8 cellular contexts compared by ENCODE assay signal in genomic region chr4:40722576-40723161, GRCh38. TPM values are rescaled to one million over a fixed set of nuclear protein-coding genes. Genes with fewer than 3 reads are reported as not detected.
DNase-seq lines count a peak whose midpoint lies in the region; ATAC-seq and TF ChIP-seq lines count a peak whose summit lies in the region.

No MANE protein-coding gene starts in this region.

- no peaks in the 10 kb centered on the region for H3K79me2 ChIP-seq in GM23248 (ENCODE audit: insufficient read depth)

- H3K27ac ChIP-seq in GM23248 (no peak overlapping the region), right cardiac atrium (ENCODE audit: low read length) (peak overlapping the region; percentile 13)

- H3K4me1 ChIP-seq in GM23248 (ENCODE audit: insufficient read depth) (no peaks in the 10 kb centered on the region), right cardiac atrium (ENCODE audit: control insufficient read depth, insufficient read depth, low read length) (no peaks in the 10 kb centered on the region)

- no peaks in the 10 kb centered on the region; the same call in 1 of the 2 replicates for H3K27me3 ChIP-seq in GM23248 (replicated peaks; ENCODE audit: insufficient read depth)
- no peaks in the 10 kb centered on the region for H3K27me3 ChIP-seq in right cardiac atrium (ENCODE audit: control insufficient read depth, insufficient read depth)

- intact Hi-C loops in right cardiac atrium (cut with DNase I): no loop called here

- DNase-seq in GM13976 (ENCODE audit: low spot score) (peak; percentile 37), GM23248 (no peak), NOMO-1 treated with DMSO at 0.1 percent for 48 hours (lab: John Stamatoyannopoulos, UW; ENCODE audit: unreplicated experiment) (peak; percentile 96), right cardiac atrium (peak in 1 of 3 donors; percentile 64), T-helper 9 cell (no peak), AG20443 (ENCODE audit: low spot score) (no peak), left lobe of liver (ENCODE audit: low spot score) (no peak), NCI-H345 treated with DMSO at 0.1 percent for 48 hours (lab: John Stamatoyannopoulos, UW; ENCODE audit: unreplicated experiment) (no peak)

- no peaks in the 10 kb centered on the region for H4K20me1 ChIP-seq in GM23248 (ENCODE audit: insufficient read depth)

- no peaks in the 10 kb centered on the region for H3K9me2 ChIP-seq in GM23248 (ENCODE audit: insufficient read depth)

- TF ChIP-seq CTCF in GM13976 (IDR thresholded peaks at IDR 0.05; ENCODE audit: borderline replicate concordance, control extremely low read depth, extremely low read depth, insufficient read depth, missing control alignments): no peak

- no peaks in the 10 kb centered on the region for H3K9me3 ChIP-seq in GM23248 (ENCODE audit: low read depth)
- no peaks in the 10 kb centered on the region for H3K9me3 ChIP-seq in right cardiac atrium (ENCODE audit: control insufficient read depth, low read length)

- H3K9ac ChIP-seq in GM23248: no peak overlapping the region

- in situ Hi-C loops in GM13976 (cut with MboI; ENCODE audit: low sequenced_read_pairs, unreplicated experiment) (no loop called here), GM23248 (cut with MboI) (loop anchor here (10.0 to 25.0 kb wide), 2 partner anchors 398 to 560 kb away; no protein-coding TSS in a partner anchor)

- 84 to 91% methylated on average over 5 of the region's 5 CpGs for WGBS in GM23248 (ENCODE audit: low coverage in 1 of 2, low lambda C conversion rate in 2 of 2, missing lambda C conversion rate in 2 of 2), 2 experiments
- 59% methylated on average over 5 of the region's 5 CpGs for WGBS in right cardiac atrium

- no peak overlapping the region for H3K4me2 ChIP-seq in GM23248 (ENCODE audit: unreplicated experiment)

- H3F3A ChIP-seq in GM23248 (ENCODE audit: insufficient read depth): no peaks in the 10 kb centered on the region

- H3K36me3 ChIP-seq in GM23248 (ENCODE audit: low read depth): no peaks in the 10 kb centered on the region

- H3K4me3 ChIP-seq in GM23248 (no peak overlapping the region), right cardiac atrium (ENCODE audit: low read length) (no peak overlapping the region)

- 0 out of 2 replicates have a peak overlapping the region, but pooled peaks have one; percentile 53 for H2AFZ ChIP-seq in GM23248

- ATAC-seq in right cardiac atrium (peak; percentile 65 to 75), left lobe of liver (no peak)

RNA-seq across cellular contexts. Expression of gene NSUN7, which starts 27.1 kb away (rescaled TPM):
- not detected in 2 replicates for total RNA-seq in GM23248 (2014; rRNA removed; shearing (Covaris generic))
- polyA plus RNA-seq in GM23248 (2016; fragmentation: Nextera tagmentation; extraction: Ambion mirVana) (0.05 and 0.10 TPM in 2 replicates), right cardiac atrium (2.2 TPM)
- total RNA-seq in right cardiac atrium (1 to 10 TPM; 4.2 to 6.4 (median 5.3) TPM), left lobe of liver (0.40 TPM)

Comparison
In these comparisons a context has a peak if more than half of its experiments do, and no peak if none do; other contexts are left out.
1. DNase-seq: peak in GM13976 (single experiment) and NOMO-1 treated with DMSO at 0.1 percent for 48 hours (single experiment); none in GM23248 (single experiment), T-helper 9 cell (single experiment), AG20443 (single experiment), left lobe of liver (single experiment) and NCI-H345 treated with DMSO at 0.1 percent for 48 hours (single experiment).